ENCODE assay signal across 8 cellular contexts in the genomic region with DNA sequence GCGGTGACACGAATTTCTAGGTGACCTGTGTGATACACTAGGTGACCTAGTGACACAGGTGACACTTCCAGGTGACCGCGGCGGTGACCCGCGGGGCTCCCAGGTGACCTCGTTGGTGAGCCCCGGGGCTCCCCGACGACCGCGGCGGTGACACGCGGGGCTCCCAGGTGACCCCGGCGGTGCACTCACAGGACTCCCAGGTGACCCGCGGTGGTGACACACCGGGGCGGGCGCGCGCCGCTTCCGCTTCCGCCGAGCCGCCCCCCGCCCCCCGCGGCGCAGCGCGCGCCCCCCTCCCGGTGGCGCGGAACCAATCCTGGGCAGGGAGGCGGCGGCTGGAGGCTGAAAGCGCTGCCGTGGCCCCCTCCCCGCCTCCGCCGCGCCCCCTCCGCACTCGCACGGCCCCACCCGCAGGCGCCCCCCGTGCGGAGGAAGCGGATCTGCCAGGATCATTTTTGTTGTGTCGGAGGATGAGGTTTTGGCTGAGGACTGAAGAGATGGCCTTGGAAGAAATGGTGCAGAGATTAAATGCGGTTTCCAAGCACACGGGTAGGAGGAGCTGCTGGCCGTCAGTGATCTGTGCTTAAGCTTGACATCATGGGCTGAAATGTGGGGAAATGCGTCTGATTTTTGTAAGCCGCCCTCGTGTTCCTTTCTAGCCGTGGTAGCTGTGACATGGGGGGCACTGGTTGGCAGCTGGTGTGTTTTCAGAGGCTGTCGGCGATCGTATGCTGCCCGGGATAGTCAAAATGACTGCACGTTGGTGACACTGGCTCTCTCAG. TPM values are rescaled to one million over a fixed set of nuclear protein-coding genes. Genes with fewer than 3 reads are reported as not detected.
DNase-seq lines count a peak whose midpoint lies in the region; ATAC-seq, FAIRE-seq and TF ChIP-seq lines count a peak whose summit lies in the region.

Gene MCF2L, plus strand, starts transcription at position 305 of the 782 bp plus-strand sequence. Its CDS starts 166 bp downstream, at position 471.

- no peak for FAIRE-seq in astrocyte (lab: Jason Lieb, UNC)

- peaks cover 12% of the 10 kb centered on the region for H3K9me3 Mint-ChIP-seq in astrocyte (ENCODE audit: unreplicated experiment)

- H3K9me3 ChIP-seq in astrocyte (ENCODE audit: insufficient read depth, low read depth, low read length) (peaks cover 14% of the 10 kb centered on the region), iPS-18c (ENCODE audit: control insufficient read depth, insufficient read depth, low read length) (no peaks in the 10 kb centered on the region), skeletal muscle satellite cell (replicated peaks; ENCODE audit: low read length) (no peaks in the 10 kb centered on the region), Karpas-422 (ENCODE audit: low read length) (no peaks in the 10 kb centered on the region)

- H3K9ac ChIP-seq in astrocyte (ENCODE audit: low read length) (no peak within 1 kb of the TSS), skeletal muscle satellite cell (ENCODE audit: low read depth, low read length) (no peak within 1 kb of the TSS), Karpas-422 (ENCODE audit: low read length) (no peak within 1 kb of the TSS)

- H3K4me1 ChIP-seq in astrocyte (ENCODE audit: insufficient read depth, low read length) (no peaks in the 10 kb centered on the region), skeletal muscle satellite cell (ENCODE audit: control insufficient read depth, insufficient read depth, low read length) (no peaks in the 10 kb centered on the region), Karpas-422 (ENCODE audit: low read length) (no peaks in the 10 kb centered on the region)

- peak within 1 kb of the TSS; percentile 93 for H3K4me3 Mint-ChIP-seq in astrocyte (ENCODE audit: unreplicated experiment)

- H3K36me3 Mint-ChIP-seq in astrocyte (ENCODE audit: low read depth, unreplicated experiment) = peaks cover 5% of the 10 kb centered on the region

- ATAC-seq in GM21723 (IDR thresholded peaks at IDR 0.05; ENCODE audit: unreplicated experiment) = no peak

- no peaks in the 10 kb centered on the region for H3K9me2 ChIP-seq in Karpas-422 (replicated peaks; ENCODE audit: insufficient read depth, low read length)

- peak within 1 kb of the TSS; percentile 42 for H2AFZ ChIP-seq in astrocyte (ENCODE audit: low read depth, low read length)
- no peak within 1 kb of the TSS for H2AFZ ChIP-seq in Karpas-422 (ENCODE audit: low read length)

- peaks cover 5% of the 10 kb centered on the region for H3K4me1 Mint-ChIP-seq in astrocyte (ENCODE audit: low read depth, unreplicated experiment)

- H3K27me3 Mint-ChIP-seq in astrocyte (ENCODE audit: low read depth, unreplicated experiment) = peaks cover 67% of the 10 kb centered on the region

- H3K27ac ChIP-seq in astrocyte (ENCODE audit: low read depth, low read length) (no peak within 1 kb of the TSS), Karpas-422 (ENCODE audit: low read length) (no peak within 1 kb of the TSS)

- TF ChIP-seq CTCF in astrocyte (IDR thresholded peaks at IDR 0.05; ENCODE audit: insufficient read depth, low read depth, low read length) = no peak

- H3K36me3 ChIP-seq in astrocyte (ENCODE audit: insufficient read depth, low read length) (no peaks in the 10 kb centered on the region), skeletal muscle satellite cell (ENCODE audit: insufficient read depth, low read length) (no peaks in the 10 kb centered on the region), Karpas-422 (ENCODE audit: insufficient read depth, low read length) (no peaks in the 10 kb centered on the region)

- peak within 1 kb of the TSS; percentile 23 for H3K4me3 ChIP-seq in astrocyte (ENCODE audit: insufficient read depth, low read depth, low read length)
- H3K4me3 ChIP-seq in iPS-18c (ENCODE audit: insufficient read depth, low read depth, low read length) = peak within 1 kb of the TSS; percentile 70
- H3K4me3 ChIP-seq in skeletal muscle satellite cell (ENCODE audit: low read length) = no peak within 1 kb of the TSS
- no peak within 1 kb of the TSS for H3K4me3 ChIP-seq in Karpas-422 (ENCODE audit: low read length)

- DNase-seq in CD1c-positive myeloid dendritic cell (ENCODE audit: extremely low spot score) (peak; percentile 27), HuH-7.5 (ENCODE audit: low spot score) (peak; percentile 76), T-helper 1 cell (peak; percentile 9 to 62 (median 43)), astrocyte (ENCODE audit: low read depth) (peak; percentile 16), Karpas-422 (no peak)

- H3K27me3 ChIP-seq in astrocyte (ENCODE audit: insufficient read depth, low read length) = peaks cover 40% of the 10 kb centered on the region
- peaks cover 88% of the 10 kb centered on the region for H3K27me3 ChIP-seq in skeletal muscle satellite cell (ENCODE audit: control insufficient read depth, insufficient read depth, low read length)
- H3K27me3 ChIP-seq in Karpas-422 (ENCODE audit: low read length) = no peaks in the 10 kb centered on the region

- no peaks in the 10 kb centered on the region for H3K79me2 ChIP-seq in astrocyte (ENCODE audit: insufficient read depth, low read length)
- no peaks in the 10 kb centered on the region for H3K79me2 ChIP-seq in Karpas-422 (ENCODE audit: low read length)

- H4K20me1 ChIP-seq in astrocyte (ENCODE audit: insufficient read depth, low read length) = no peaks in the 10 kb centered on the region
- H4K20me1 ChIP-seq in Karpas-422 (ENCODE audit: insufficient read depth, low read depth, low read length) = no peaks in the 10 kb centered on the region

- no peak within 1 kb of the TSS for H3K27ac Mint-ChIP-seq in astrocyte (ENCODE audit: unreplicated experiment)

- H3K4me2 ChIP-seq in astrocyte (ENCODE audit: low read length) = peak within 1 kb of the TSS; percentile 72
- peak within 1 kb of the TSS; percentile 44 for H3K4me2 ChIP-seq in skeletal muscle satellite cell (ENCODE audit: low read length)
- no peak within 1 kb of the TSS for H3K4me2 ChIP-seq in Karpas-422 (ENCODE audit: low read depth, low read length, poor library complexity, severe bottlenecking)

RNA-seq across cellular contexts. Expression of gene MCF2L, which starts in this region (rescaled TPM):
- total RNA-seq in astrocyte = 3.4 and 4.7 TPM in 2 replicates
- 6.6 and 8.6 TPM in 2 replicates for total RNA-seq in skeletal muscle satellite cell (2012; rRNA removed)
- not detected in 2 replicates for total RNA-seq in Karpas-422 (2014; rRNA removed; shearing (Covaris generic); ENCODE audit: low replicate concordance)

Comparison
In these comparisons a context has a peak if more than half of its experiments do, and no peak if none do; other contexts are left out.
1. H3K4me3 ChIP-seq: peak in astrocyte (single experiment) and iPS-18c (single experiment); none in skeletal muscle satellite cell (single experiment) and Karpas-422 (single experiment).